ENCODE assay signal across 9 cellular contexts in the genomic region with DNA sequence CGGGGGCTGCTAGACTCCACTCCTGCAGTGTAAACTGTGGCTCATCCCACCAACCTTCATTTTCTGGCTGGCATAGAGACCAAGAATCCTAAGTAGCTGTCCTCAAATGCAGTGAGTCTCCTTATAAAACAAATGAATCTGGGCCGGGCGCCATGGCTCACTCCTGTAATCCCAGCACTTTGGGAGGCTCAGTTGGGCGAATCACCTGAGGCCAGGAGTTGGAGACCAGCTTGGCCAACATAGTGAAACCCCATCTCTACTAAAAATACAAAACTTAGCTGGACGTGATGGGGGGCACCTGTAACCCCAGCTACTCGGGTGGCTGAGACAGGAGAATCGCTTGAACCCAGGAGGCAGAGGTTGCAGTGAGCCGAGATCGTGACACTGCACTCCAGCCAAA. TPM values are rescaled to one million over a fixed set of nuclear protein-coding genes. Genes with fewer than 3 reads are reported as not detected.
A peak's percentile ranks its signal among the peaks of the same experiment; 100 is the strongest.
DNase-seq lines count a peak whose midpoint lies in the region; ATAC-seq, FAIRE-seq and TF ChIP-seq lines count a peak whose summit lies in the region.
"Not testable (repeated sequence)": the region's sequence is repeated elsewhere in the genome, so short reads cannot be mapped to it uniquely, and the experiment has no call there.
"Had no signal": no experiment of that assay in that cellular context is flagged by ENCODE, and none has a peak within 500 bp of the region (broad histone marks: within the 10 kb centered on the region; RNA-seq: fewer than 3 reads in every experiment).

No MANE protein-coding gene starts in this region.

- not testable (repeated sequence) for H3K36me3 ChIP-seq in CD8-positive, alpha-beta memory T cell (ENCODE audit: insufficient read depth, low read length); GM12878 (ENCODE audit: control insufficient read depth in 2 of 2, insufficient read depth in 2 of 2, low read length in 1 of 2)

- not testable (repeated sequence) for TF ChIP-seq RAD21 in GM12878 (IDR thresholded peaks at IDR 0.05; ENCODE audit: insufficient read depth, low read depth, low read length)

- intact Hi-C loops in GM12878 (cut with micrococcal nuclease; ENCODE audit: unreplicated experiment): loop anchor here (2.0 kb wide), 1 partner anchor 30 kb away; the partner anchor contains the start of gene TNFSF14

- not testable (repeated sequence) for H3K9me3 ChIP-seq in CD8-positive, alpha-beta memory T cell (ENCODE audit: low read length); T-helper 17 cell (ENCODE audit: control insufficient read depth, low read length, poor library complexity, severe bottlenecking); GM12878 (replicated peaks; ENCODE audit: control insufficient read depth, insufficient read depth, low read length)

- BruUV-seq in GM12878 (replicated peaks; lab: Mats Ljungman, UMichigan): not testable (repeated sequence)

- H3K27me3 ChIP-seq in CD8-positive, alpha-beta memory T cell (ENCODE audit: insufficient read depth, low read length, poor library complexity, severe bottlenecking); GM12878 (replicated peaks in 1 of 2; ENCODE audit: control insufficient read depth in 2 of 2, insufficient read depth in 2 of 2, low read length in 1 of 2): not testable (repeated sequence)

- not testable (repeated sequence) for FAIRE-seq in GM12878 (lab: Jason Lieb, UNC)

- not testable (repeated sequence) for H3K4me3 Mint-ChIP-seq in CD8-positive, alpha-beta memory T cell; T-helper 17 cell; activated CD4-positive, alpha-beta memory T cell treated with anti-CD3 and anti-CD28 coated beads, Interleukin-2, amount 10 ng/mL, durations not matched to agents 7 days and 5 days; activated T-helper 17 cell treated with anti-CD3 and anti-CD28 coated beads, Interleukin-2, amount 50 U/mL, for 72 hours

- TF ChIP-seq EP300 in GM12878 (IDR thresholded peaks at IDR 0.05; ENCODE audit: borderline replicate concordance in 1 of 2, control insufficient read depth in 1 of 2, low read depth in 2 of 2, low read length in 2 of 2): not testable (repeated sequence)

- TF ChIP-seq CTCF in GM12878 (IDR thresholded peaks at IDR 0.05 in 2 of 3, conservative IDR thresholded peaks at IDR 0.05 in 1 of 3; ENCODE audit: control insufficient read depth in 2 of 3, extremely low read depth in 1 of 3, insufficient read depth in 1 of 3, low read depth in 3 of 3, low read length in 3 of 3): not testable (repeated sequence)

- not testable (repeated sequence) for H3K9me3 Mint-ChIP-seq in CD8-positive, alpha-beta memory T cell; activated CD4-positive, alpha-beta memory T cell treated with anti-CD3 and anti-CD28 coated beads, Interleukin-2, amount 10 ng/mL, durations not matched to agents 7 days and 5 days; activated T-helper 17 cell treated with anti-CD3 and anti-CD28 coated beads, Interleukin-2, amount 50 U/mL, for 72 hours

- not testable (repeated sequence) for TF ChIP-seq POLR2A in GM12878 (IDR thresholded peaks at IDR 0.05; ENCODE audit: low read depth, low read length)

- peak overlapping the region in 5 of 8 donors; percentile 27 to 71 (median 54) for H3K27ac Mint-ChIP-seq in CD8-positive, alpha-beta memory T cell
- peak overlapping the region; percentile 79 for H3K27ac Mint-ChIP-seq in T-helper 17 cell
- H3K27ac Mint-ChIP-seq in activated CD4-positive, alpha-beta memory T cell treated with anti-CD3 and anti-CD28 coated beads, Interleukin-2, amount 10 ng/mL, durations not matched to agents 7 days and 5 days: peak overlapping the region; percentile 47
- peak overlapping the region; percentile 51 for H3K27ac Mint-ChIP-seq in activated T-helper 17 cell treated with anti-CD3 and anti-CD28 coated beads, Interleukin-2, amount 50 U/mL, for 72 hours

- H3K36me3 Mint-ChIP-seq in CD8-positive, alpha-beta memory T cell; T-helper 17 cell (ENCODE audit: low read depth); activated CD4-positive, alpha-beta memory T cell treated with anti-CD3 and anti-CD28 coated beads, Interleukin-2, amount 10 ng/mL, durations not matched to agents 7 days and 5 days (ENCODE audit: low read depth); activated T-helper 17 cell treated with anti-CD3 and anti-CD28 coated beads, Interleukin-2, amount 50 U/mL, for 72 hours (ENCODE audit: low read depth): not testable (repeated sequence)

- CTCF ChIA-PET in CD8-positive, alpha-beta memory T cell (lab: Charles Lee): not testable (repeated sequence)
- CTCF ChIA-PET in activated CD4-positive, alpha-beta memory T cell treated with anti-CD3 and anti-CD28 coated beads, Interleukin-2, amount 10 ng/mL, durations not matched to agents 7 days and 5 days (lab: Charles Lee): interaction anchor here (1.2 to 2.0 kb wide), 3 partner anchors 12 to 97 kb away, joined by 4 to 6 read pairs (median 5); partner anchors contain the start of gene GPR108
- CTCF ChIA-PET in GM12878 (lab: Yijun Ruan, JAX): interaction anchor here (0.8 to 3.9 kb wide), 4 partner anchors 9 to 123 kb away, joined by 3 to 20 read pairs (median 9); partner anchors contain the start of gene GPR108

- not testable (repeated sequence) for DNase-seq in CD8-positive, alpha-beta memory T cell; T-helper 17 cell; activated CD4-positive, alpha-beta memory T cell treated with anti-CD3 and anti-CD28 coated beads, Interleukin-2, amount 10 ng/mL, durations not matched to agents 7 days and 5 days; GM12878 (ENCODE audit: low read depth, low spot score)
- peak; percentile 65 for DNase-seq in mesenteric fat pad (ENCODE audit: low spot score)

- SMC1A ChIA-PET in GM12878 (lab: Charles Lee; ENCODE audit: uncharacterized antibody, unreplicated experiment): interaction anchor here (0.9 to 6.3 kb wide), 7 partner anchors 8 to 53 kb away, joined by 3 to 58 read pairs (median 14); no protein-coding TSS in a partner anchor

- H3K9ac ChIP-seq in GM12878 (ENCODE audit: control insufficient read depth, insufficient read depth, low read length): not testable (repeated sequence)

- H4K20me1 ChIP-seq in GM12878 (ENCODE audit: control insufficient read depth, insufficient read depth): not testable (repeated sequence)

- RAD21 ChIA-PET in GM12878 (lab: Charles Lee; ENCODE audit: unreplicated experiment): interaction anchor here (1.7 to 4.8 kb wide), 4 partner anchors 17 to 123 kb away, joined by 6 to 41 read pairs (median 14); partner anchors contain the start of gene TNFSF14

- POLR2A ChIA-PET in CD8-positive, alpha-beta memory T cell (lab: Charles Lee): not testable (repeated sequence)
- POLR2A ChIA-PET in activated CD4-positive, alpha-beta memory T cell treated with anti-CD3 and anti-CD28 coated beads, Interleukin-2, amount 10 ng/mL, durations not matched to agents 7 days and 5 days (lab: Charles Lee): interaction anchor here (1.8 to 6.3 kb wide), 5 partner anchors 13 to 97 kb away, joined by 7 to 63 read pairs (median 10); partner anchors contain the start of genes GPR108 and TNFSF14
- POLR2A ChIA-PET in GM12878 (lab: Charles Lee): interaction anchor here (1.6 to 2.0 kb wide), 2 partner anchors 14 to 97 kb away, joined by 4 to 9 read pairs; partner anchors contain the start of gene GPR108

- H3K79me2 ChIP-seq in GM12878 (ENCODE audit: control insufficient read depth, insufficient read depth, low read length): not testable (repeated sequence)

- H3K4me1 Mint-ChIP-seq in CD8-positive, alpha-beta memory T cell: peaks cover 32 to 46% (median 35%) of the 10 kb centered on the region in 3 donors
- peaks cover 20% of the 10 kb centered on the region for H3K4me1 Mint-ChIP-seq in T-helper 17 cell
- H3K4me1 Mint-ChIP-seq in activated CD4-positive, alpha-beta memory T cell treated with anti-CD3 and anti-CD28 coated beads, Interleukin-2, amount 10 ng/mL, durations not matched to agents 7 days and 5 days: peaks cover 45% of the 10 kb centered on the region
- H3K4me1 Mint-ChIP-seq in activated T-helper 17 cell treated with anti-CD3 and anti-CD28 coated beads, Interleukin-2, amount 50 U/mL, for 72 hours: peaks cover 17% of the 10 kb centered on the region

- not testable (repeated sequence) for H3K27ac ChIP-seq in CD8-positive, alpha-beta memory T cell (ENCODE audit: low read depth, low read length)
- peak overlapping the region; percentile 13 for H3K27ac ChIP-seq in GM12878 (ENCODE audit: control insufficient read depth, insufficient read depth)

- H3K4me1 ChIP-seq in CD8-positive, alpha-beta memory T cell (ENCODE audit: insufficient read depth, low read length): peaks cover 27% of the 10 kb centered on the region
- H3K4me1 ChIP-seq in GM12878 (ENCODE audit: control insufficient read depth, insufficient read depth, low read length): peaks cover 30% of the 10 kb centered on the region

- not testable (repeated sequence) for ATAC-seq in T-helper 17 cell; activated T-helper 17 cell treated with anti-CD3 and anti-CD28 coated beads, Interleukin-2, amount 50 U/mL, for 72 hours (replicated peaks); GM12878

- not testable (repeated sequence) for H3K4me2 ChIP-seq in GM12878 (ENCODE audit: control insufficient read depth, insufficient read depth)

- WGBS in GM12878 (ENCODE audit: insufficient coverage, insufficient replicate concordance, low lambda C conversion rate, missing lambda C conversion rate): 90% methylated on average over 9 of the region's 9 CpGs

- not testable (repeated sequence) for H2AFZ ChIP-seq in GM12878 (ENCODE audit: control insufficient read depth, low read depth, low read length)

- not testable (repeated sequence) for H3K4me3 ChIP-seq in CD8-positive, alpha-beta memory T cell (ENCODE audit: low read length); GM12878

- in situ Hi-C loops in GM12878 (cut with MboI): not testable (repeated sequence)

- H3K27me3 Mint-ChIP-seq in CD8-positive, alpha-beta memory T cell; T-helper 17 cell; activated CD4-positive, alpha-beta memory T cell treated with anti-CD3 and anti-CD28 coated beads, Interleukin-2, amount 10 ng/mL, durations not matched to agents 7 days and 5 days; activated T-helper 17 cell treated with anti-CD3 and anti-CD28 coated beads, Interleukin-2, amount 50 U/mL, for 72 hours: not testable (repeated sequence)

RNA-seq across cellular contexts. Expression of gene TNFSF14, which starts 29.6 kb away (rescaled TPM):
- total RNA-seq in CD8-positive, alpha-beta memory T cell: 100 to 1,000 TPM; 111 to 116 TPM
- 30.7 TPM for polyA plus RNA-seq in CD8-positive, alpha-beta memory T cell
- total RNA-seq in T-helper 17 cell (1 to 10 TPM; 5.0 to 5.6 TPM), GM12878 (2014; rRNA removed) (37.2 and 38.9 TPM in 2 replicates), GM12878 (2014; rRNA removed; fragmentation: Illumina TruSeq; extraction: Trizol) (30.6 and 31.4 TPM in 2 replicates), GM12878 (2021) (36.7 and 40.5 TPM in 2 replicates), mesenteric fat pad (4.5 TPM)
- total RNA-seq in activated CD4-positive, alpha-beta memory T cell treated with anti-CD3 and anti-CD28 coated beads, Interleukin-2, amount 10 ng/mL, durations not matched to agents 7 days and 5 days: 10 to 100 TPM; 17.3 to 18.4 TPM
- total RNA-seq in activated T-helper 17 cell treated with anti-CD3 and anti-CD28 coated beads, Interleukin-2, amount 50 U/mL, for 72 hours: 10 to 100 TPM; 13.5 to 48.5 TPM
- 24.4 and 26.2 TPM in 2 replicates for total RNA-seq in GM12878 (2013; cell fraction: nucleolus; rRNA removed)
- polyA plus RNA-seq in GM12878 (2011; ENCODE audit: low read depth): 3.6 TPM
- polyA plus RNA-seq in GM12878 (2011; rRNA removed) (17.3 and 21.7 TPM in 2 replicates), GM12878 (2014; fragmentation: Illumina TruSeq; extraction: Trizol) (34.2 and 34.7 TPM in 2 replicates), GM12878 (2014; fragmentation: Nextera tagmentation; extraction: Ambion mirVana) (1 to 10 TPM; 4.3 to 5.7 TPM), GM12878 (2014; rRNA removed) (26.6 and 29.4 TPM in 2 replicates), GM12878 (2016; fragmentation: Nextera tagmentation; extraction: Ambion mirVana) (10 to 100 TPM; 30.0 to 31.2 TPM)
- 28.3 and 34.0 TPM in 2 replicates for polyA plus RNA-seq in GM12878 (2011; cell fraction: cytosol; rRNA removed)
- 6.8 and 11.0 TPM in 2 replicates for polyA plus RNA-seq in GM12878 (2011; cell fraction: nucleus; rRNA removed)
- 5.7 and 13.2 TPM in 2 replicates for polyA plus RNA-seq in GM12878 (2012)
- 32.6 and 34.0 TPM in 2 replicates for polyA minus RNA-seq in GM12878 (2011; rRNA and poly(A)+ RNA removed)
- polyA minus RNA-seq in GM12878 (2011; cell fraction: cytosol; rRNA and poly(A)+ RNA removed): 9.5 and 9.9 TPM in 2 replicates
- 13.3 and 17.5 TPM in 2 replicates for polyA minus RNA-seq in GM12878 (2011; cell fraction: nucleus; rRNA and poly(A)+ RNA removed)
- total RNA-seq: GM23338, H9 had no signal
- polyA plus RNA-seq: AG04450, GM23338 had no signal

RNA-seq across cellular contexts. Expression of gene CD70, which starts 49.4 kb away (rescaled TPM):
- 10 to 100 TPM; 63.1 to 70.0 TPM for total RNA-seq in CD8-positive, alpha-beta memory T cell
- 4.0 TPM for polyA plus RNA-seq in CD8-positive, alpha-beta memory T cell
- total RNA-seq in T-helper 17 cell (1 to 10 TPM; 3.0 to 4.5 TPM), GM12878 (2014; rRNA removed) (421 and 441 TPM in 2 replicates), GM12878 (2014; rRNA removed; fragmentation: Illumina TruSeq; extraction: Trizol) (151 and 155 TPM in 2 replicates), GM12878 (2021) (269 and 285 TPM in 2 replicates), mesenteric fat pad (not detected)
- total RNA-seq in activated CD4-positive, alpha-beta memory T cell treated with anti-CD3 and anti-CD28 coated beads, Interleukin-2, amount 10 ng/mL, durations not matched to agents 7 days and 5 days: 10 to 100 TPM; 64.1 to 64.4 TPM
- 10 to 100 TPM; 41.1 to 53.1 TPM for total RNA-seq in activated T-helper 17 cell treated with anti-CD3 and anti-CD28 coated beads, Interleukin-2, amount 50 U/mL, for 72 hours
- 147 and 150 TPM in 2 replicates for total RNA-seq in GM12878 (2013; cell fraction: nucleolus; rRNA removed)
- 88.8 TPM for polyA plus RNA-seq in GM12878 (2011; ENCODE audit: low read depth)
- polyA plus RNA-seq in GM12878 (2011; rRNA removed) (117 and 262 TPM in 2 replicates), GM12878 (2014; fragmentation: Illumina TruSeq; extraction: Trizol) (9.4 and 52.9 TPM in 2 replicates), GM12878 (2014; fragmentation: Nextera tagmentation; extraction: Ambion mirVana) (10 to 100 TPM; 16.4 to 35.8 TPM), GM12878 (2014; rRNA removed) (405 and 437 TPM in 2 replicates), GM12878 (2016; fragmentation: Nextera tagmentation; extraction: Ambion mirVana) (100 to 1,000 TPM; 348 to 371 TPM)
- polyA plus RNA-seq in GM12878 (2011; cell fraction: cytosol; rRNA removed): 434 and 636 TPM in 2 replicates
- 321 and 457 TPM in 2 replicates for polyA plus RNA-seq in GM12878 (2011; cell fraction: nucleus; rRNA removed)
- polyA plus RNA-seq in GM12878 (2012): 227 and 312 TPM in 2 replicates
- 149 and 245 TPM in 2 replicates for polyA minus RNA-seq in GM12878 (2011; rRNA and poly(A)+ RNA removed)
- 94.1 and 120 TPM in 2 replicates for polyA minus RNA-seq in GM12878 (2011; cell fraction: cytosol; rRNA and poly(A)+ RNA removed)
- 56.8 and 85.8 TPM in 2 replicates for polyA minus RNA-seq in GM12878 (2011; cell fraction: nucleus; rRNA and poly(A)+ RNA removed)
- polyA plus RNA-seq: AG04450 had no signal

Comparison
In these comparisons a context has a peak if more than half of its experiments do, and no peak if none do; other contexts are left out.
1. RNA of gene CD70, which starts 49.4 kb away (total RNA-seq): 147 to 441 TPM in GM12878, 63.1 to 70.0 TPM in CD8-positive, alpha-beta memory T cell, 64.1 to 64.4 TPM in activated CD4-positive, alpha-beta memory T cell treated with anti-CD3 and anti-CD28 coated beads, Interleukin-2, amount 10 ng/mL, durations not matched to agents 7 days and 5 days and 41.1 to 53.1 TPM in activated T-helper 17 cell treated with anti-CD3 and anti-CD28 coated beads, Interleukin-2, amount 50 U/mL, for 72 hours; 3.0 to 4.5 TPM in T-helper 17 cell and not detected in mesenteric fat pad (single experiment); every median in the first group is over 4 times any median in the second.
2. Peak in every context shown above with its lines, with median percentiles within 50 percentile points of each other: H3K27ac Mint-ChIP-seq.